26 cellular contexts compared by ENCODE assay signal in genomic region chr15:71274448-71274798, GRCh38.
DNase-seq lines count a peak whose midpoint lies in the region; ATAC-seq, FAIRE-seq and TF ChIP-seq lines count a peak whose summit lies in the region.
"Had no signal": no experiment of that assay in that cellular context is flagged by ENCODE, and none has a peak within 500 bp of the region (broad histone marks: within the 10 kb centered on the region; RNA-seq: fewer than 3 reads in every experiment).

No MANE protein-coding gene starts in this region.

- POLR2A ChIA-PET in Panc1 (lab: Charles Lee) (interaction anchor here (0.6 kb wide), 1 partner anchor 268 kb away, joined by 4 read pairs; no protein-coding TSS in a partner anchor), endothelial cell of umbilical vein (lab: Charles Lee) (interaction anchor here (1.3 kb wide), 1 partner anchor 36 kb away, joined by 3 read pairs; no protein-coding TSS in a partner anchor)

- peak overlapping the region; percentile 78 for H3K4me2 ChIP-seq in endothelial cell of umbilical vein (ENCODE audit: insufficient read depth, low read length)
- no peak overlapping the region for H3K4me2 ChIP-seq in osteoblast (ENCODE audit: insufficient read depth, low read length)

- TF ChIP-seq POLR2A in endothelial cell of umbilical vein (IDR thresholded peaks at IDR 0.05; ENCODE audit: low read depth, low read length) (peak; percentile 1), ovary (IDR thresholded peaks at IDR 0.05) (no peak)

- H3K9me3 ChIP-seq in Panc1 (ENCODE audit: control insufficient read depth, insufficient read depth, low read depth, low read length) = peaks cover 8% of the 10 kb centered on the region; the same call in 1 of the 2 replicates
- H3K9me3 ChIP-seq in endothelial cell of umbilical vein (replicated peaks; ENCODE audit: control insufficient read depth, insufficient read depth, low read length) = no peaks in the 10 kb centered on the region
- H3K9me3 ChIP-seq in osteoblast (ENCODE audit: low read depth, low read length) = no peaks in the 10 kb centered on the region
- H3K9me3 ChIP-seq in ovary = no peaks in the 10 kb centered on the region
- H3K9me3 ChIP-seq in BE2C = no peaks in the 10 kb centered on the region
- H3K9me3 ChIP-seq: upper lobe of right lung had no signal

- TF ChIP-seq EP300 in ovary (IDR thresholded peaks at IDR 0.05) = no peak

- no peak for TF ChIP-seq CTCF in Panc1 (IDR thresholded peaks at IDR 0.05)
- TF ChIP-seq CTCF in endothelial cell of umbilical vein (IDR thresholded peaks at IDR 0.05; ENCODE audit: extremely low read depth in 1 of 2, insufficient read depth in 1 of 2, low read depth in 1 of 2, low read length in 2 of 2) = no peak
- TF ChIP-seq CTCF in osteoblast (IDR thresholded peaks at IDR 0.05; ENCODE audit: extremely low read depth, low read depth, low read length) = no peak
- no peak for TF ChIP-seq CTCF in ovary (IDR thresholded peaks at IDR 0.05)
- TF ChIP-seq CTCF in BE2C (IDR thresholded peaks at IDR 0.05; ENCODE audit: low read depth, low read length) = no peak

- DNase-seq in Panc1 (ENCODE audit: low read depth, low spot score) (no peak), endothelial cell of umbilical vein (ENCODE audit: low read depth, low spot score) (no peak), osteoblast (ENCODE audit: insufficient read length, low spot score, missing footprints) (no peak), ovary (no peak), BE2C (no peak), SK-N-DZ (ENCODE audit: low spot score) (no peak)
- DNase-seq in stimulated activated naive CD4-positive, alpha-beta T cell (lab: John Stamatoyannopoulos, UW) = no peak
- DNase-seq: activated CD4-positive, CD25-positive, alpha-beta regulatory T cell treated with anti-CD3 and anti-CD28 coated beads, Interleukin-2, amount 50 U/mL, for 72 hours; activated CD8-positive, alpha-beta T cell treated with anti-CD3 and anti-CD28 coated beads, Interleukin-2, amount 10 ng/mL, durations not matched to agents 7 days and 5 days; amygdala; Calu3; caudate nucleus; DND-41; naive thymus-derived CD4-positive, alpha-beta T cell; NCI-H1694; NCI-H524 treated with DMSO at 0.1 percent for 48 hours; NK-92 treated with Interleukin-12 subunit alpha and Interleukin-12 subunit beta, amount 100 ng/mL, for 24 hours; SIG-M5; stimulated activated CD4-positive, alpha-beta T cell treated with anti-CD3 and anti-CD28 coated beads, Interleukin-1b, Interleukin-23, amount 100 ng/mL, for 48 hours; upper lobe of right lung had no signal

- ATAC-seq in Panc1 = peak; percentile 66; the same call in 1 of the 2 replicates
- ATAC-seq: activated CD8-positive, alpha-beta T cell treated with anti-CD3 and anti-CD28 coated beads, Interleukin-2, amount 10 ng/mL, durations not matched to agents 7 days and 5 days; naive thymus-derived CD4-positive, alpha-beta T cell; upper lobe of right lung had no signal

- no peaks in the 10 kb centered on the region for H4K20me1 ChIP-seq in endothelial cell of umbilical vein (replicated peaks; ENCODE audit: control insufficient read depth, extremely low read depth, insufficient read depth, low read length)
- H4K20me1 ChIP-seq in osteoblast (ENCODE audit: insufficient read depth, low read length) = no peaks in the 10 kb centered on the region

- intact Hi-C loops in Panc1 (cut with micrococcal nuclease; ENCODE audit: unreplicated experiment) (no loop called here), endothelial cell of umbilical vein (cut with micrococcal nuclease) (loop anchor here (2.0 kb wide), 1 partner anchor 22 kb away; no protein-coding TSS in a partner anchor), ovary (cut with DNase I) (no loop called here)

- in situ Hi-C loops in Panc1 (cut with HindIII; ENCODE audit: low pct_unique_long_range_greater_than_20kb, low sequenced_read_pairs) = no loop called here

- no peak for FAIRE-seq in endothelial cell of umbilical vein (lab: Jason Lieb, UNC)
- FAIRE-seq: GM19239, small intestine, TTC549 had no signal

- BruUV-seq in Panc1 (replicated peaks; lab: Mats Ljungman, UMichigan) (no TSS peak), endothelial cell of umbilical vein (replicated peaks; lab: Mats Ljungman, UMichigan) (no TSS peak)

- peaks cover 52% of the 10 kb centered on the region for H3K4me1 ChIP-seq in ACC112 (ENCODE audit: control insufficient read depth, insufficient read depth, low read length, unreplicated experiment)
- H3K4me1 ChIP-seq in Panc1 (ENCODE audit: control insufficient read depth, insufficient read depth, low read length) = peaks cover 38% of the 10 kb centered on the region
- H3K4me1 ChIP-seq in endothelial cell of umbilical vein (ENCODE audit: control insufficient read depth, extremely low read depth, insufficient read depth, low read length) = peaks cover 38% of the 10 kb centered on the region
- H3K4me1 ChIP-seq in osteoblast (ENCODE audit: insufficient read depth, low read length) = peaks cover 48% of the 10 kb centered on the region
- peaks cover 2% of the 10 kb centered on the region for H3K4me1 ChIP-seq in ovary (ENCODE audit: insufficient read depth)
- H3K4me1 ChIP-seq in BE2C = peaks cover 3% of the 10 kb centered on the region; the same call in 1 of the 2 replicates

- peak overlapping the region; percentile 44 for H3K9ac ChIP-seq in endothelial cell of umbilical vein (replicated peaks; ENCODE audit: extremely low read depth, insufficient read depth, low read length)

- 95 to 100% (median 96%) methylated on average over 1 of the region's 1 CpG for WGBS in ovary, 3 donors

- H3K27me3 ChIP-seq in ACC112 (ENCODE audit: insufficient read depth, low read length) (no peaks in the 10 kb centered on the region), Panc1 (ENCODE audit: control insufficient read depth, insufficient read depth, low read length) (no peaks in the 10 kb centered on the region), endothelial cell of umbilical vein (ENCODE audit: control insufficient read depth in 2 of 2, insufficient read depth in 2 of 2, low read length in 2 of 2) (no peaks in the 10 kb centered on the region), osteoblast (ENCODE audit: insufficient read depth, low read length) (no peaks in the 10 kb centered on the region), ovary (no peaks in the 10 kb centered on the region), BE2C (no peaks in the 10 kb centered on the region)
- H3K27me3 ChIP-seq: upper lobe of right lung had no signal

- dilution Hi-C loops in endothelial cell of umbilical vein (cut with MboI; ENCODE audit: extremely low pct_ligation_motif_present, low sequenced_read_pairs) = no loop called here

- H2AFZ ChIP-seq in ACC112 (ENCODE audit: low read length, unreplicated experiment) (no peak overlapping the region), endothelial cell of umbilical vein (ENCODE audit: low read depth, low read length) (no peak overlapping the region), osteoblast (ENCODE audit: low read length) (no peak overlapping the region)

- no peak overlapping the region for H3K4me3 ChIP-seq in ACC112 (ENCODE audit: low read depth, low read length)
- no peak overlapping the region for H3K4me3 ChIP-seq in Panc1 (ENCODE audit: low read depth in 2 of 2, low read length in 2 of 2)
- no peak overlapping the region for H3K4me3 ChIP-seq in endothelial cell of umbilical vein (replicated peaks in 1 of 3; ENCODE audit: insufficient read depth in 1 of 3, low read depth in 1 of 3, low read length in 3 of 3)
- no peak overlapping the region for H3K4me3 ChIP-seq in osteoblast (ENCODE audit: insufficient read depth, low read length)
- no peak overlapping the region for H3K4me3 ChIP-seq in ovary
- no peak overlapping the region for H3K4me3 ChIP-seq in BE2C (ENCODE audit: low read depth, low read length)
- H3K4me3 ChIP-seq: upper lobe of right lung had no signal

- peak overlapping the region; percentile 69 for H3K27ac ChIP-seq in ACC112 (ENCODE audit: low read depth, low read length)
- peak overlapping the region; percentile 73 for H3K27ac ChIP-seq in Panc1 (ENCODE audit: low read length)
- H3K27ac ChIP-seq in endothelial cell of umbilical vein (ENCODE audit: insufficient read depth, low read depth, low read length) = peak overlapping the region; percentile 56
- peak overlapping the region; percentile 84 for H3K27ac ChIP-seq in osteoblast (ENCODE audit: low read depth, low read length)
- H3K27ac ChIP-seq in ovary = no peak overlapping the region
- H3K27ac ChIP-seq: C4-2B, HL-60, upper lobe of right lung had no signal

- CTCF ChIA-PET in Panc1 (lab: Charles Lee) = no interaction called here
- CTCF ChIA-PET in endothelial cell of umbilical vein (lab: Charles Lee) = interaction anchor here (0.8 to 2.0 kb wide), 9 partner anchors 9 to 166 kb away, joined by 3 to 7 read pairs (median 4); no protein-coding TSS in a partner anchor

- H3K36me3 ChIP-seq in ACC112 (ENCODE audit: insufficient read depth, low read length) (no peaks in the 10 kb centered on the region; the same call in 1 of the 2 replicates), Panc1 (ENCODE audit: control insufficient read depth, insufficient read depth, low read length) (no peaks in the 10 kb centered on the region), endothelial cell of umbilical vein (ENCODE audit: control insufficient read depth in 2 of 2, extremely low read depth in 1 of 2, insufficient read depth in 2 of 2, low read length in 2 of 2) (no peaks in the 10 kb centered on the region), osteoblast (ENCODE audit: insufficient read depth, low read length) (no peaks in the 10 kb centered on the region), ovary (no peaks in the 10 kb centered on the region), BE2C (no peaks in the 10 kb centered on the region)
- H3K36me3 ChIP-seq: upper lobe of right lung had no signal

- H3K9me1 ChIP-seq in endothelial cell of umbilical vein (replicated peaks; ENCODE audit: control insufficient read depth, extremely low read depth, insufficient read depth, low read length) = no peaks in the 10 kb centered on the region

- peaks cover 4% of the 10 kb centered on the region for H3K79me2 ChIP-seq in ACC112 (ENCODE audit: control insufficient read depth, insufficient read depth, low read length, unreplicated experiment)
- H3K79me2 ChIP-seq in endothelial cell of umbilical vein (ENCODE audit: control insufficient read depth, insufficient read depth, low read length) = no peaks in the 10 kb centered on the region
- H3K79me2 ChIP-seq in osteoblast (ENCODE audit: insufficient read depth, low read length) = no peaks in the 10 kb centered on the region

TF ChIP-seq in endothelial cell of umbilical vein, 7 proteins besides CTCF, POLR2A, EP300 and RAD21 (continues in another document):
- no peak for TF ChIP-seq POLR2AphosphoS5 (IDR thresholded peaks at IDR 0.05; ENCODE audit: insufficient read depth, low read depth, low read length)
- no peak for TF ChIP-seq GATA2 (IDR thresholded peaks at IDR 0.05; ENCODE audit: insufficient read depth, insufficient read length, low read depth, low read length)
- TF ChIP-seq JUN (IDR thresholded peaks at IDR 0.05; ENCODE audit: borderline replicate concordance, insufficient read depth, insufficient read length, low read depth) = no peak
- TF ChIP-seq EZH2 (IDR thresholded peaks at IDR 0.05; ENCODE audit: borderline replicate concordance, low read depth, low read length, severe bottlenecking) = no peak
- no peak for TF ChIP-seq FOS (IDR thresholded peaks at IDR 0.05; ENCODE audit: borderline replicate concordance, insufficient read depth, low read length)
- no peak for TF ChIP-seq MYC (IDR thresholded peaks at IDR 0.05; ENCODE audit: low read depth, low read length)

Comparison
In these comparisons a context has a peak if more than half of its experiments do, and no peak if none do; other contexts are left out.
1. H3K27ac ChIP-seq: peak in ACC112 (single experiment), Panc1 (single experiment), endothelial cell of umbilical vein (single experiment) and osteoblast (single experiment); none in ovary (0 of 2).